In genomic region chr10:32160866-32161265, GRCh38 we compare ENCODE assay signal across 18 cellular contexts.
DNase-seq lines count a peak whose midpoint lies in the region; ATAC-seq and TF ChIP-seq lines count a peak whose summit lies in the region.
"Had no signal": no experiment of that assay in that cellular context is flagged by ENCODE, and none has a peak within 500 bp of the region (broad histone marks: within the 10 kb centered on the region; RNA-seq: fewer than 3 reads in every experiment).

No MANE protein-coding gene starts in this region.

- no peak overlapping the region for H2BK15ac ChIP-seq in IMR-90 (ENCODE audit: low read depth, low read length)

- H3K9ac ChIP-seq in IMR-90 (ENCODE audit: low read depth, low read length), result no peak overlapping the region

- H2BK5ac ChIP-seq in IMR-90 (ENCODE audit: low read depth, low read length, poor library complexity, severe bottlenecking), result no peak overlapping the region

- H3K9me3 ChIP-seq in IMR-90 (ENCODE audit: control insufficient read depth, insufficient read depth, low read length), result no peaks in the 10 kb centered on the region
- no peaks in the 10 kb centered on the region for H3K9me3 ChIP-seq in spleen

- no TSS peak for BruUV-seq in IMR-90 (replicated peaks; lab: Mats Ljungman, UMichigan)

- H3K56ac ChIP-seq in IMR-90 (ENCODE audit: extremely low read depth, insufficient read depth, low read length), result no peak overlapping the region

- DNase-seq in IMR-90 (no peak), fibroblast of peridontal ligament (ENCODE audit: extremely low read depth) (peak; percentile 55), nephron progenitor cell (no peak), spleen (peak; percentile 11)
- no peak for DNase-seq in activated naive CD4-positive, alpha-beta T cell (lab: John Stamatoyannopoulos, UW)
- DNase-seq in activated CD8-positive, alpha-beta memory T cell treated with anti-CD3 and anti-CD28 coated beads, Interleukin-2, amount 50 U/mL, for 4 hours, result no peak
- DNase-seq: ACHN; AML-193; CD4-positive, alpha-beta T cell; DMS153; DMS79 treated with DMSO at 0.1 percent for 48 hours; GF-D8; H9; KBM-7 had no signal

- H3K27me3 ChIP-seq in IMR-90 (ENCODE audit: control insufficient read depth, insufficient read depth, low read length), result peaks cover 2% of the 10 kb centered on the region; the same call in 1 of the 2 replicates
- H3K27me3 ChIP-seq in spleen (replicated peaks in 1 of 7), result no peaks in the 10 kb centered on the region

- WGBS in IMR-90 (ENCODE audit: extremely low coverage in 2 of 2, insufficient read length in 1 of 2), 2 experiments, result 80% methylated on average over 1 of the region's 2 CpGs; no CpG with 5 or more reads in 1 of the 2 experiments
- WGBS in spleen, 5 donors, result 74 to 82% (median 77%) methylated on average over 2 of the region's 2 CpGs

- POLR2A ChIA-PET in IMR-90 (lab: Charles Lee; ENCODE audit: unreplicated experiment), result no interaction called here

- no peak for TF ChIP-seq RAD21 in IMR-90 (IDR thresholded peaks at IDR 0.05; ENCODE audit: low read length)

- CTCF ChIA-PET in IMR-90 (lab: Yijun Ruan, JAX), result no interaction called here

- H2AK9ac ChIP-seq in IMR-90 (replicated peaks; ENCODE audit: low read depth, low read length, poor library complexity), result no peak overlapping the region

- TF ChIP-seq CTCF in IMR-90 (conservative IDR thresholded peaks at IDR 0.05; ENCODE audit: low read depth, low read length) (no peak), nephron progenitor cell (IDR thresholded peaks at IDR 0.05) (no peak), spleen (IDR thresholded peaks at IDR 0.05 in 8 of 11, conservative IDR thresholded peaks at IDR 0.05 in 3 of 11) (no peak)

- H3K9me1 ChIP-seq in IMR-90 (ENCODE audit: insufficient read depth, low read length), result no peaks in the 10 kb centered on the region

- H3K9me3 Mint-ChIP-seq in nephron progenitor cell, result no peaks in the 10 kb centered on the region
- H3K9me3 Mint-ChIP-seq: H9, IgD-negative memory B cell had no signal

- H3K4me3 Mint-ChIP-seq in nephron progenitor cell, result no peak overlapping the region
- H3K4me3 Mint-ChIP-seq: CD4-positive, alpha-beta T cell; H9; IgD-negative memory B cell had no signal

- no peak overlapping the region for H3K18ac ChIP-seq in IMR-90 (ENCODE audit: low read depth, low read length)

- no peak overlapping the region for H4K8ac ChIP-seq in IMR-90 (ENCODE audit: low read depth in 2 of 2, low read length in 2 of 2)

- dilution Hi-C loops in IMR-90 (cut with HindIII; ENCODE audit: low sequenced_read_pairs, unreplicated experiment), result no loop called here

- ATAC-seq in IMR-90 (ENCODE audit: low read depth) (no peak), GM21515 (IDR thresholded peaks at IDR 0.05; ENCODE audit: unreplicated experiment) (no peak), HG03571 (IDR thresholded peaks at IDR 0.05; ENCODE audit: unreplicated experiment) (no peak)

- H3K4me3 ChIP-seq in IMR-90 (ENCODE audit: insufficient read depth, low read depth, low read length) (no peak overlapping the region), spleen (no peak overlapping the region)

- H3K14ac ChIP-seq in IMR-90 (replicated peaks; ENCODE audit: low read depth, low read length), result no peak overlapping the region

- H3K23ac ChIP-seq in IMR-90 (ENCODE audit: low read depth, low read length), result no peak overlapping the region

- H2AK5ac ChIP-seq in IMR-90 (ENCODE audit: low read depth, low read length), result no peak overlapping the region

- H3K4me1 Mint-ChIP-seq in nephron progenitor cell, result no peaks in the 10 kb centered on the region
- H3K4me1 Mint-ChIP-seq: H9, IgD-negative memory B cell had no signal

- H3K36me3 ChIP-seq in IMR-90 (ENCODE audit: control insufficient read depth, insufficient read depth, low read length) (no peaks in the 10 kb centered on the region), spleen (no peaks in the 10 kb centered on the region)

- 0 out of 2 replicates have a peak overlapping the region, but pooled peaks have one; percentile 35 for H2BK20ac ChIP-seq in IMR-90 (ENCODE audit: low read depth, low read length)

- H3K27me3 Mint-ChIP-seq in nephron progenitor cell (ENCODE audit: low read depth, poor library complexity), result no peaks in the 10 kb centered on the region

- intact Hi-C loops in IMR-90 (cut with micrococcal nuclease), result no loop called here
- intact Hi-C loops in spleen (cut with DNase I; ENCODE audit: low total_unique reads), result no loop called here

- H3K27ac ChIP-seq in IMR-90 (ENCODE audit: insufficient read depth, low read length) (no peak overlapping the region), spleen (no peak overlapping the region)
- H3K27ac ChIP-seq: C4-2B had no signal

- H2AFZ ChIP-seq in IMR-90 (replicated peaks; ENCODE audit: low read length, poor library complexity), result no peak overlapping the region

- H3K79me1 ChIP-seq in IMR-90 (ENCODE audit: low read depth in 1 of 2, low read length in 2 of 2), result no peaks in the 10 kb centered on the region

- H2BK120ac ChIP-seq in IMR-90 (ENCODE audit: low read depth, low read length), result no peak overlapping the region

- no peak overlapping the region for H3K4ac ChIP-seq in IMR-90 (ENCODE audit: low read depth, low read length)

- H3K4me2 ChIP-seq in IMR-90 (ENCODE audit: low read depth, low read length), result no peak overlapping the region

- in situ Hi-C loops in IMR-90 (cut with MboI; ENCODE audit: low sequenced_read_pairs), result no loop called here

- no peaks in the 10 kb centered on the region for H4K20me1 ChIP-seq in IMR-90 (ENCODE audit: insufficient read depth, low read length)

- TF ChIP-seq POLR2A in IMR-90 (IDR thresholded peaks at IDR 0.05; ENCODE audit: low read depth, low read length) (no peak), spleen (IDR thresholded peaks at IDR 0.05) (no peak)

- H4K91ac ChIP-seq in IMR-90 (ENCODE audit: insufficient read depth, low read depth, low read length), result no peak overlapping the region

- no peaks in the 10 kb centered on the region for H3K36me3 Mint-ChIP-seq in nephron progenitor cell (ENCODE audit: low read depth)

- no peak overlapping the region for H4K5ac ChIP-seq in IMR-90 (ENCODE audit: low read depth, low read length)

- no peaks in the 10 kb centered on the region for H3K4me1 ChIP-seq in IMR-90 (ENCODE audit: control insufficient read depth, insufficient read depth, low read length)
- H3K4me1 ChIP-seq in spleen, result no peaks in the 10 kb centered on the region

- peak overlapping the region; percentile 3 for H3K27ac Mint-ChIP-seq in nephron progenitor cell
- H3K27ac Mint-ChIP-seq: CD4-positive, alpha-beta T cell; H9; IgD-negative memory B cell had no signal

TF ChIP-seq in IMR-90, 13 proteins besides CTCF, POLR2A, EP300 and RAD21:
- TF ChIP-seq RCOR1 (IDR thresholded peaks at IDR 0.05; ENCODE audit: insufficient replicate concordance, low read length) (no peak), CEBPB (IDR thresholded peaks at IDR 0.05; ENCODE audit: low read depth, low read length) (no peak), FOS (IDR thresholded peaks at IDR 0.05; ENCODE audit: low read depth, low read length) (no peak), RFX5 (IDR thresholded peaks at IDR 0.05; ENCODE audit: low read depth, low read length) (no peak), MXI1 (IDR thresholded peaks at IDR 0.05; ENCODE audit: borderline replicate concordance, low read depth, low read length) (no peak), SMC3 (IDR thresholded peaks at IDR 0.05; ENCODE audit: low read depth, low read length) (no peak), MAZ (IDR thresholded peaks at IDR 0.05; ENCODE audit: borderline replicate concordance, low read depth, low read length) (no peak), BHLHE40 (IDR thresholded peaks at IDR 0.05; ENCODE audit: low read depth, low read length) (no peak), NFE2L2 (IDR thresholded peaks at IDR 0.05; ENCODE audit: low read depth, low read length) (no peak), USF2 (IDR thresholded peaks at IDR 0.05; ENCODE audit: low read depth, low read length) (no peak)

Comparison
In these comparisons a context has a peak if more than half of its experiments do, and no peak if none do; other contexts are left out.
1. DNase-seq: peak in fibroblast of peridontal ligament (single experiment) and spleen (single experiment); none in IMR-90 (single experiment), nephron progenitor cell (single experiment), activated naive CD4-positive, alpha-beta T cell (0 of 4) and activated CD8-positive, alpha-beta memory T cell treated with anti-CD3 and anti-CD28 coated beads, Interleukin-2, amount 50 U/mL, for 4 hours (single experiment).